In genomic region chr7:42227523-42227922, GRCh38 we compare ENCODE assay signal across 8 cellular contexts. TPM values are rescaled to one million over a fixed set of nuclear protein-coding genes. Genes with fewer than 3 reads are reported as not detected.
DNase-seq lines count a peak whose midpoint lies in the region; ATAC-seq and TF ChIP-seq lines count a peak whose summit lies in the region.

No MANE protein-coding gene starts in this region.

- no peak overlapping the region for H3K4me3 Mint-ChIP-seq in activated T-cell treated with anti-CD3 and anti-CD28 coated beads, Interleukin-2, amount 50 U/mL, for 4 hours
- peak overlapping the region in 2 of 3 donors; percentile 21 to 25 for H3K4me3 Mint-ChIP-seq in T-cell

- peak; percentile 60 to 66 for ATAC-seq in activated T-cell treated with anti-CD3 and anti-CD28 coated beads, Interleukin-2, amount 50 U/mL, for 4 hours
- peak in 2 of 4 experiments; percentile 32 to 52 for ATAC-seq in T-cell (replicated peaks in 1 of 4)

- H3K27me3 Mint-ChIP-seq in activated T-cell treated with anti-CD3 and anti-CD28 coated beads, Interleukin-2, amount 50 U/mL, for 4 hours (ENCODE audit: low read depth): peaks cover 50% of the 10 kb centered on the region
- peaks cover 40 to 52% of the 10 kb centered on the region in 2 donors for H3K27me3 Mint-ChIP-seq in T-cell

- WGBS in thyroid gland, 2 donors: 82 to 91% methylated on average over 14 of the region's 14 CpGs

- in situ Hi-C loops in G401 (cut with HindIII; ENCODE audit: low sequenced_read_pairs): no loop called here

- TF ChIP-seq POLR2A in thyroid gland (IDR thresholded peaks at IDR 0.05): no peak

- no peaks in the 10 kb centered on the region for H3K36me3 Mint-ChIP-seq in activated T-cell treated with anti-CD3 and anti-CD28 coated beads, Interleukin-2, amount 50 U/mL, for 4 hours (ENCODE audit: insufficient read depth)
- H3K36me3 Mint-ChIP-seq in T-cell: no peaks in the 10 kb centered on the region

- H3K27me3 ChIP-seq in tibial artery (no peaks in the 10 kb centered on the region), thyroid gland (no peaks in the 10 kb centered on the region)

- intact Hi-C loops in tibial artery (cut with DNase I; ENCODE audit: low total_unique reads): no loop called here
- intact Hi-C loops in thyroid gland (cut with DNase I): loop anchor here (5.0 kb wide), 1 partner anchor 65 kb away; no protein-coding TSS in a partner anchor

- no peaks in the 10 kb centered on the region for H3K9me3 Mint-ChIP-seq in activated T-cell treated with anti-CD3 and anti-CD28 coated beads, Interleukin-2, amount 50 U/mL, for 4 hours
- H3K9me3 Mint-ChIP-seq in T-cell: peaks cover 0 to 2% (median 0%) of the 10 kb centered on the region in 3 donors

- no peak overlapping the region for H3K27ac Mint-ChIP-seq in T-cell

- DNase-seq in activated T-cell treated with anti-CD3 and anti-CD28 coated beads, Interleukin-2, amount 50 U/mL, for 4 hours: no peak
- DNase-seq in activated T-cell treated with anti-CD3 and anti-CD28 coated beads for 4 hours: no peak
- peak in 4 of 34 experiments; percentile 4 to 26 (median 8) for DNase-seq in T-cell
- DNase-seq in tibial artery: no peak
- DNase-seq in thyroid gland: no peak
- no peak for DNase-seq in dedifferentiated amniotic fluid mesenchymal stem cell (ENCODE audit: extremely low spot score)
- DNase-seq in G401 (ENCODE audit: low spot score): no peak

- H3K4me1 ChIP-seq in tibial artery (peaks cover 0 to 17% (median 7%) of the 10 kb centered on the region in 4 donors), thyroid gland (peaks cover 14 to 16% of the 10 kb centered on the region in 2 donors)

- peaks cover 4% of the 10 kb centered on the region for H3K4me1 Mint-ChIP-seq in activated T-cell treated with anti-CD3 and anti-CD28 coated beads, Interleukin-2, amount 50 U/mL, for 4 hours (ENCODE audit: low read depth)
- peaks cover 0 to 6% (median 3%) of the 10 kb centered on the region in 3 donors for H3K4me1 Mint-ChIP-seq in T-cell

- H3K9me3 ChIP-seq in iPS-18c (ENCODE audit: control insufficient read depth, insufficient read depth, low read length) (no peaks in the 10 kb centered on the region), tibial artery (no peaks in the 10 kb centered on the region), thyroid gland (no peaks in the 10 kb centered on the region)

- H3K36me3 ChIP-seq in tibial artery (no peaks in the 10 kb centered on the region), thyroid gland (no peaks in the 10 kb centered on the region)

- TF ChIP-seq CTCF in tibial artery (IDR thresholded peaks at IDR 0.05) (no peak), thyroid gland (IDR thresholded peaks at IDR 0.05) (no peak)

- POLR2A ChIA-PET in T-cell (lab: Charles Lee): no interaction called here

- H3K4me3 ChIP-seq in iPS-18c (ENCODE audit: insufficient read depth, low read depth, low read length): peak overlapping the region; percentile 56
- H3K4me3 ChIP-seq in tibial artery: peak overlapping the region; percentile 42 to 43
- H3K4me3 ChIP-seq in thyroid gland (replicated peaks in 1 of 3): no peak overlapping the region

- H3K27ac ChIP-seq in tibial artery: no peak overlapping the region
- H3K27ac ChIP-seq in thyroid gland: no peak overlapping the region

- CTCF ChIA-PET in T-cell (lab: Charles Lee): no interaction called here

RNA-seq across cellular contexts. Expression of gene GLI3, which starts 9.5 kb away (rescaled TPM):
- total RNA-seq in activated T-cell treated with anti-CD3 and anti-CD28 coated beads, Interleukin-2, amount 50 U/mL, for 4 hours: under 1 TPM; 0.03 to 0.24 (median 0.13) TPM
- total RNA-seq in T-cell: under 1 TPM in 4 of 5 donors, not detected in 1; 0.10 to 0.79 (median 0.32) TPM
- total RNA-seq in thyroid gland: 10 to 100 TPM; 10.1 to 15.6 (median 13.6) TPM
- not detected in 2 replicates for total RNA-seq in G401 (2014; rRNA removed; shearing (Covaris generic))

Comparison
In these comparisons a context has a peak if more than half of its experiments do, and no peak if none do; other contexts are left out.
1. H3K4me3 ChIP-seq: peak in iPS-18c (single experiment) and tibial artery (2 of 2); none in thyroid gland (0 of 3).
2. RNA of gene GLI3, which starts 9.5 kb away (total RNA-seq): 10.1 to 15.6 TPM in thyroid gland; 0.10 to 0.79 TPM in T-cell, 0.03 to 0.24 TPM in activated T-cell treated with anti-CD3 and anti-CD28 coated beads, Interleukin-2, amount 50 U/mL, for 4 hours and not detected in G401; every median in the first group is over 4 times any median in the second.